10 cellular contexts compared by ENCODE assay signal in the genomic region with DNA sequence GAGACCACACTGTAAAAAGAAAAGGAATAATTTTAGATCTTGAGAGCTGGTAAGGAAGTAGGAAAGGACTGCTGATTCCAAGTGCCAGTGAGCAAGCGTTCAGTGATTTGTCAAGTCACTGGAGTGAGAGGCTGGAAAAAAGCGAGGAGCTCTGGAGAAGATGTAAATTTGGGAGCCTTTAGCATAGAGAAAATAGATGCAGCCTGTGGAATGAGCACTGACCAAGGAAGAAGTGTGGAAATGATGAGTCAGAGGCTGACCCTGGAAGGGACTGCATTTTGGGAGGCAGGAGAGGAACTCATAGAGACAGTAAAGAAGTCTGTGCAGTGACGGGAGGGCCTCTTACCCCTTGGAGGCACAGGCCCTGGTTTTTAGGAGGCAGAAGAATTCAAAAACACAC. TPM values are rescaled to one million over a fixed set of nuclear protein-coding genes. Genes with fewer than 3 reads are reported as not detected.
DNase-seq lines count a peak whose midpoint lies in the region; ATAC-seq and TF ChIP-seq lines count a peak whose summit lies in the region.
"Had no signal": no experiment of that assay in that cellular context is flagged by ENCODE, and none has a peak within 500 bp of the region (broad histone marks: within the 10 kb centered on the region; RNA-seq: fewer than 3 reads in every experiment).

No MANE protein-coding gene starts in this region.

- H3K4me3 ChIP-seq in GM23248 (no peak overlapping the region), SK-N-SH (ENCODE audit: low read depth in 2 of 2, low read length in 1 of 2) (no peak overlapping the region), skeletal muscle tissue (ENCODE audit: low read length in 3 of 3) (no peak overlapping the region), stomach (no peak overlapping the region)

- peak overlapping the region; percentile 51 for H3K27ac ChIP-seq in GM23248
- peak overlapping the region in 1 of 2 experiments; percentile 48; a peak in 1 of 4 replicates for H3K27ac ChIP-seq in SK-N-SH (ENCODE audit: low read depth in 2 of 2, low read length in 1 of 2)
- peak overlapping the region; percentile 1 for H3K27ac ChIP-seq in skeletal muscle tissue (ENCODE audit: low read depth, low read length)
- peak overlapping the region in 2 of 5 donors; percentile 4 to 42 for H3K27ac ChIP-seq in stomach

- in situ Hi-C loops in GM23248 (cut with MboI): no loop called here

- CTCF ChIA-PET in SK-N-SH (lab: Yijun Ruan, JAX): interaction anchor here (1.2 to 1.7 kb wide), 2 partner anchors 27 to 80 kb away, joined by 3 to 7 read pairs; partner anchors contain the start of gene PODXL2

- H3K9ac ChIP-seq in GM23248: 0 out of 2 replicates have a peak overlapping the region, but pooled peaks have one; percentile 5
- no peak overlapping the region; the same call in 1 of the 2 replicates for H3K9ac ChIP-seq in SK-N-SH
- peak overlapping the region in 1 of 3 donors; percentile 22 for H3K9ac ChIP-seq in skeletal muscle tissue (ENCODE audit: low read depth in 1 of 3, low read length in 3 of 3)

- H3K79me2 ChIP-seq in GM23248 (ENCODE audit: insufficient read depth): no peaks in the 10 kb centered on the region
- H3K79me2 ChIP-seq in SK-N-SH (ENCODE audit: insufficient read depth): no peaks in the 10 kb centered on the region

- H3K36me3 ChIP-seq in GM23248 (ENCODE audit: low read depth) (no peaks in the 10 kb centered on the region), SK-N-SH (replicated peaks in 1 of 2; ENCODE audit: control insufficient read depth in 1 of 2, insufficient read depth in 2 of 2, low read length in 1 of 2) (no peaks in the 10 kb centered on the region), skeletal muscle tissue (ENCODE audit: control insufficient read depth in 3 of 3, insufficient read depth in 3 of 3, low read length in 3 of 3) (peaks cover 0 to 2% (median 0%) of the 10 kb centered on the region in 3 donors), stomach (peaks cover 0 to under 1% (median 0%) of the 10 kb centered on the region in 4 donors)

- H3F3A ChIP-seq in GM23248 (ENCODE audit: insufficient read depth) (peaks cover 16% of the 10 kb centered on the region), SK-N-SH (replicated peaks; ENCODE audit: insufficient read depth) (peaks cover 14% of the 10 kb centered on the region)

- TF ChIP-seq CTCF in SK-N-SH (IDR thresholded peaks at IDR 0.05) (no peak), stomach (IDR thresholded peaks at IDR 0.05) (no peak)

- H4K20me1 ChIP-seq in GM23248 (ENCODE audit: insufficient read depth): no peaks in the 10 kb centered on the region
- H4K20me1 ChIP-seq in SK-N-SH (ENCODE audit: insufficient read depth): no peaks in the 10 kb centered on the region

- no peaks in the 10 kb centered on the region for H3K9me3 ChIP-seq in GM23248 (ENCODE audit: low read depth)
- no peaks in the 10 kb centered on the region for H3K9me3 ChIP-seq in SK-N-SH
- no peaks in the 10 kb centered on the region for H3K9me3 ChIP-seq in skeletal muscle tissue (ENCODE audit: control insufficient read depth in 3 of 3, low read length in 3 of 3)
- H3K9me3 ChIP-seq in stomach: no peaks in the 10 kb centered on the region

- H2AFZ ChIP-seq in GM23248 (peak overlapping the region; percentile 46), SK-N-SH (ENCODE audit: low read depth) (peak overlapping the region; percentile 24)

- POLR2A ChIA-PET in SK-N-SH (lab: Yijun Ruan, JAX): no interaction called here

- no peaks in the 10 kb centered on the region for H3K9me2 ChIP-seq in GM23248 (ENCODE audit: insufficient read depth)
- H3K9me2 ChIP-seq in SK-N-SH: no peaks in the 10 kb centered on the region

- TF ChIP-seq POLR2A in stomach (IDR thresholded peaks at IDR 0.05): no peak

- TF ChIP-seq EP300 in SK-N-SH (IDR thresholded peaks at IDR 0.05; ENCODE audit: borderline replicate concordance in 1 of 2, low read depth in 1 of 2, low read length in 1 of 2) (no peak), stomach (IDR thresholded peaks at IDR 0.05) (no peak)

- H3K27me3 ChIP-seq in GM23248 (replicated peaks; ENCODE audit: insufficient read depth) (no peaks in the 10 kb centered on the region), SK-N-SH (ENCODE audit: insufficient read depth) (no peaks in the 10 kb centered on the region), skeletal muscle tissue (ENCODE audit: control insufficient read depth in 3 of 3, insufficient read depth in 3 of 3, low read length in 3 of 3) (no peaks in the 10 kb centered on the region), stomach (no peaks in the 10 kb centered on the region)

- no peak for TF ChIP-seq RAD21 in SK-N-SH (IDR thresholded peaks at IDR 0.05; ENCODE audit: low read length)

- intact Hi-C loops in stomach (cut with DNase I; ENCODE audit: low total_unique reads): loop anchor here (10.0 kb wide), 1 partner anchor 309 kb away; no protein-coding TSS in a partner anchor

- ATAC-seq in HG03457 (IDR thresholded peaks at IDR 0.05; ENCODE audit: unreplicated experiment): no peak

- H3K4me1 ChIP-seq in GM23248 (ENCODE audit: insufficient read depth) (peaks cover 10% of the 10 kb centered on the region), SK-N-SH (ENCODE audit: control insufficient read depth in 1 of 2, insufficient read depth in 2 of 2, low read depth in 1 of 2, low read length in 1 of 2) (peaks cover 0 to 8% of the 10 kb centered on the region in 2 experiments; a peak in 2 of 4 replicates), skeletal muscle tissue (ENCODE audit: control insufficient read depth in 3 of 3, insufficient read depth in 3 of 3, low read length in 3 of 3) (peaks cover 0 to 5% (median 3%) of the 10 kb centered on the region in 3 donors), stomach (peaks cover 0 to 6% (median 2%) of the 10 kb centered on the region in 4 donors)

- H3K4me2 ChIP-seq in GM23248 (ENCODE audit: unreplicated experiment) (peak overlapping the region; percentile 33), SK-N-SH (peak overlapping the region; percentile 11; the same call in 1 of the 2 replicates)

- 20 to 34% methylated on average over 3 of the region's 3 CpGs for WGBS in GM23248 (ENCODE audit: low coverage in 1 of 2, low lambda C conversion rate in 2 of 2, missing lambda C conversion rate in 2 of 2), 2 experiments
- WGBS in SK-N-SH (ENCODE audit: low lambda C conversion rate): 46% methylated on average over 3 of the region's 3 CpGs
- 66 to 90% (median 79%) methylated on average over 3 of the region's 3 CpGs for WGBS in stomach, 5 donors

- DNase-seq in GM23248: peak; percentile 80
- DNase-seq in SK-N-SH: no peak
- peak; percentile 87 for DNase-seq in fibroblast of peridontal ligament (ENCODE audit: extremely low read depth)
- no peak for DNase-seq in activated CD4-positive, CD25-positive, alpha-beta regulatory T cell (lab: John Stamatoyannopoulos, UW)
- no peak for DNase-seq in iPS-NIHi11 (ENCODE audit: low spot score)
- no peak for DNase-seq in stomach
- DNase-seq: activated CD4-positive, alpha-beta T cell treated with anti-CD3 and anti-CD28 coated beads for 1 hour; NCI-H510A treated with DMSO at 0.1 percent for 48 hours had no signal

TF ChIP-seq in SK-N-SH, 30 proteins besides CTCF, POLR2A, EP300 and RAD21 (continues in another document):
- TF ChIP-seq SIN3A (IDR thresholded peaks at IDR 0.05; ENCODE audit: borderline replicate concordance, low read depth, low read length) (no peak), RFX5 (IDR thresholded peaks at IDR 0.05; ENCODE audit: low read length) (no peak), USF1 (IDR thresholded peaks at IDR 0.05; ENCODE audit: borderline replicate concordance, low read depth) (no peak), FOXJ3 (CRISPR knock-in tag; IDR thresholded peaks at IDR 0.05) (no peak), TCF12 (IDR thresholded peaks at IDR 0.05) (peak; percentile 14; the same call in 1 of the 2 replicates), TEAD4 (IDR thresholded peaks at IDR 0.05; ENCODE audit: borderline replicate concordance, insufficient read depth) (no peak), NRF1 (IDR thresholded peaks at IDR 0.05; ENCODE audit: low read depth, low read length) (no peak), JUND (IDR thresholded peaks at IDR 0.05) (no peak), ELF1 (IDR thresholded peaks at IDR 0.05) (no peak)

RNA-seq across cellular contexts. Expression of gene ABTB1, which starts 17.1 kb away (rescaled TPM):
- total RNA-seq in GM23248 (2014; rRNA removed; shearing (Covaris generic)): 7.8 and 8.9 TPM in 2 replicates
- polyA plus RNA-seq in GM23248 (2016; fragmentation: Nextera tagmentation; extraction: Ambion mirVana) (20.4 and 20.9 TPM in 2 replicates), SK-N-SH (2012; rRNA removed) (30.8 and 31.6 TPM in 2 replicates), stomach (10 to 100 TPM; 25.7 to 36.3 (median 34.4) TPM)
- 7.1 and 12.3 TPM in 2 replicates for polyA plus RNA-seq in SK-N-SH (2012; cell fraction: cytosol; rRNA removed)
- 166 and 204 TPM in 2 replicates for polyA plus RNA-seq in SK-N-SH (2012; cell fraction: nucleus; rRNA removed)
- total RNA-seq in skeletal muscle tissue (6.3 TPM), stomach (100 to 1,000 TPM in 1 of 5 donors, 10 to 100 TPM in 4; 22.0 to 113 (median 56.6) TPM)

RNA-seq across cellular contexts. Expression of gene PODXL2, which starts 26.7 kb away (rescaled TPM):
- 0.89 and 2.5 TPM in 2 replicates for total RNA-seq in GM23248 (2014; rRNA removed; shearing (Covaris generic))
- polyA plus RNA-seq in GM23248 (2016; fragmentation: Nextera tagmentation; extraction: Ambion mirVana) (1.2 and 1.8 TPM in 2 replicates), SK-N-SH (2012; rRNA removed) (27.5 and 28.8 TPM in 2 replicates), stomach (10 to 100 TPM in 2 of 3 donors, 1 to 10 TPM in 1; 6.3 to 11.6 (median 10.6) TPM)
- 17.2 and 24.8 TPM in 2 replicates for polyA plus RNA-seq in SK-N-SH (2012; cell fraction: cytosol; rRNA removed)
- polyA plus RNA-seq in SK-N-SH (2012; cell fraction: nucleus; rRNA removed): 19.9 and 23.6 TPM in 2 replicates
- total RNA-seq in skeletal muscle tissue (4.2 TPM), stomach (10 to 100 TPM in 4 of 5 donors, 1 to 10 TPM in 1; 5.3 to 50.9 (median 15.6) TPM)

RNA-seq across cellular contexts. Expression of gene MCM2, which starts 57.4 kb away (rescaled TPM):
- 30.3 and 36.4 TPM in 2 replicates for total RNA-seq in GM23248 (2014; rRNA removed; shearing (Covaris generic))
- polyA plus RNA-seq in GM23248 (2016; fragmentation: Nextera tagmentation; extraction: Ambion mirVana) (14.4 and 14.7 TPM in 2 replicates), SK-N-SH (2012; rRNA removed) (39.8 and 56.9 TPM in 2 replicates), stomach (1 to 10 TPM; 3.4 to 6.8 (median 5.4) TPM)
- 18.6 and 29.9 TPM in 2 replicates for polyA plus RNA-seq in SK-N-SH (2012; cell fraction: cytosol; rRNA removed)
- polyA plus RNA-seq in SK-N-SH (2012; cell fraction: nucleus; rRNA removed): 36.3 and 41.6 TPM in 2 replicates
- total RNA-seq in skeletal muscle tissue (30.3 TPM), stomach (10 to 100 TPM in 1 of 5 donors, 1 to 10 TPM in 3, not detected in 1; 2.6 to 16.5 (median 7.6) TPM)

Comparison
In these comparisons a context has a peak if more than half of its experiments do, and no peak if none do; other contexts are left out.
1. DNase-seq: peak in GM23248 (single experiment) and fibroblast of peridontal ligament (single experiment); none in SK-N-SH (single experiment), activated CD4-positive, CD25-positive, alpha-beta regulatory T cell (0 of 4), iPS-NIHi11 (single experiment) and stomach (single experiment).